Comparison of ENCODE assay signal across 1 cellular context in genomic region chr1:179955318-179955638, GRCh38.
TF ChIP-seq lines count a peak whose summit lies in the region.

No MANE protein-coding gene starts in this region.

TF ChIP-seq in SK-N-SH, 30 proteins besides CTCF, POLR2A, EP300 and RAD21 (continued from another document):
- TF ChIP-seq FOSL2 (IDR thresholded peaks at IDR 0.05; ENCODE audit: borderline replicate concordance, low read depth) (no peak), MEF2A (IDR thresholded peaks at IDR 0.05; ENCODE audit: borderline replicate concordance, low read depth) (no peak), POLR2AphosphoS5 (IDR thresholded peaks at IDR 0.05; ENCODE audit: low read depth, low read length) (no peak), JUND (IDR thresholded peaks at IDR 0.05) (no peak), USF2 (IDR thresholded peaks at IDR 0.05; ENCODE audit: borderline replicate concordance, low read depth, low read length) (no peak), RCOR1 (IDR thresholded peaks at IDR 0.05; ENCODE audit: low read length) (no peak)
